In the genomic region with DNA sequence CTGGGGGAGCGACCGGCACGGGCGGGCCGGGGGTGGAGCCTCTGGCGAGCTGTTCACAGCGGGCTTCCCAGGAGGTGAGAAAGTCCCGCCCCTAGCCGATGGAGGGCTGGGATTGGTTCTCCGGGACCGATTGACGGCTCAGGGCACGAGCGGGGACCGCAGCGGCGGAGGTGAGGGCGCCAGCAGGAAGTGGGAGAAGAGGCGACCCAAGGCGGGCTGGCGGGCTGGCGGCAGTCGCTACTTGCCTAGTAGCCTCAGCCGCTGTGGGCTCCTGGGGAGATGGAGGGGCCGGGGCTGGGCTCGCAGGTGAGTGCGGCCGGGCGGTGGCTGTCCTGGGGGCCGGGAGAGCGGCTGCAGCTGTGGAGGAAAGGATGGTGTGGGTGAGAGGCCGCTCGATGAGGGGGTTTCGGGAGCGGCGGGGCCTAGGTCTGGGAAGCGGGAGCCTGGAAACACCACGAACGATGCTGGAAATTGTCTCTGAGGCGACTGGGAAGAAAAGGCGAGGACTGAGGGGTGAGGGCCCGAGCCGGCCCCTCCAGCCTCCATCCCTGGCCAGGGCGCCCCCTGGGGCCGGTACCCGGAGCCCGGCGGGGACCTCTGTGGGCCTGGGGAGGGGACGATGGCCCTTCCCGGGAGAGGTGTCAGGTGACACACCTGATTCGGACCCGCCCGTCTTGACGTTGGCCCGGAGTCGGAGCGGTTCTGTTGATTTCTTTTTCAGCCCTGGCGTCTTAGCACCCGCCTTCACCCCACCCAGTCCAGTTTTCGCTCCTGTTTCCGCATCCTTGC, we compare ENCODE assay signal across 1 cellular context.
TF ChIP-seq lines count a peak whose summit lies in the region.

A gene with protein sequence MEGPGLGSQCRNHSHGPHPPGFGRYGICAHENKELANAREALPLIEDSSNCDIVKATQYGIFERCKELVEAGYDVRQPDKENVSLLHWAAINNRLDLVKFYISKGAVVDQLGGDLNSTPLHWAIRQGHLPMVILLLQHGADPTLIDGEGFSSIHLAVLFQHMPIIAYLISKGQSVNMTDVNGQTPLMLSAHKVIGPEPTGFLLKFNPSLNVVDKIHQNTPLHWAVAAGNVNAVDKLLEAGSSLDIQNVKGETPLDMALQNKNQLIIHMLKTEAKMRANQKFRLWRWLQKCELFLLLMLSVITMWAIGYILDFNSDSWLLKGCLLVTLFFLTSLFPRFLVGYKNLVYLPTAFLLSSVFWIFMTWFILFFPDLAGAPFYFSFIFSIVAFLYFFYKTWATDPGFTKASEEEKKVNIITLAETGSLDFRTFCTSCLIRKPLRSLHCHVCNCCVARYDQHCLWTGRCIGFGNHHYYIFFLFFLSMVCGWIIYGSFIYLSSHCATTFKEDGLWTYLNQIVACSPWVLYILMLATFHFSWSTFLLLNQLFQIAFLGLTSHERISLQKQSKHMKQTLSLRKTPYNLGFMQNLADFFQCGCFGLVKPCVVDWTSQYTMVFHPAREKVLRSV (plus strand): TSS at position 198 of the 789 bp plus-strand sequence. CDS start 82 bp downstream, at position 280.

TF ChIP-seq in HepG2, 621 proteins besides CTCF, POLR2A, EP300 and RAD21 (continues in another document):
- TF ChIP-seq, protein P1, sequence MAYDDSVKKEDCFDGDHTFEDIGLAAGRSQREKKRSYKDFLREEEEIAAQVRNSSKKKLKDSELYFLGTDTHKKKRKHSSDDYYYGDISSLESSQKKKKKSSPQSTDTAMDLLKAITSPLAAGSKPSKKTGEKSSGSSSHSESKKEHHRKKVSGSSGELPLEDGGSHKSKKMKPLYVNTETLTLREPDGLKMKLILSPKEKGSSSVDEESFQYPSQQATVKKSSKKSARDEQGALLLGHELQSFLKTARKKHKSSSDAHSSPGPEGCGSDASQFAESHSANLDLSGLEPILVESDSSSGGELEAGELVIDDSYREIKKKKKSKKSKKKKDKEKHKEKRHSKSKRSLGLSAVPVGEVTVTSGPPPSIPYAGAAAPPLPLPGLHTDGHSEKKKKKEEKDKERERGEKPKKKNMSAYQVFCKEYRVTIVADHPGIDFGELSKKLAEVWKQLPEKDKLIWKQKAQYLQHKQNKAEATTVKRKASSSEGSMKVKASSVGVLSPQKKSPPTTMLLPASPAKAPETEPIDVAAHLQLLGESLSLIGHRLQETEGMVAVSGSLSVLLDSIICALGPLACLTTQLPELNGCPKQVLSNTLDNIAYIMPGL (CRISPR knock-in tag; IDR thresholded peaks at IDR 0.05; ENCODE audit: borderline replicate concordance in 1 of 2, low read depth in 1 of 2) = peak in 1 of 2 experiments; percentile 91; a peak in 2 of 4 replicates
- TF ChIP-seq, protein P2, sequence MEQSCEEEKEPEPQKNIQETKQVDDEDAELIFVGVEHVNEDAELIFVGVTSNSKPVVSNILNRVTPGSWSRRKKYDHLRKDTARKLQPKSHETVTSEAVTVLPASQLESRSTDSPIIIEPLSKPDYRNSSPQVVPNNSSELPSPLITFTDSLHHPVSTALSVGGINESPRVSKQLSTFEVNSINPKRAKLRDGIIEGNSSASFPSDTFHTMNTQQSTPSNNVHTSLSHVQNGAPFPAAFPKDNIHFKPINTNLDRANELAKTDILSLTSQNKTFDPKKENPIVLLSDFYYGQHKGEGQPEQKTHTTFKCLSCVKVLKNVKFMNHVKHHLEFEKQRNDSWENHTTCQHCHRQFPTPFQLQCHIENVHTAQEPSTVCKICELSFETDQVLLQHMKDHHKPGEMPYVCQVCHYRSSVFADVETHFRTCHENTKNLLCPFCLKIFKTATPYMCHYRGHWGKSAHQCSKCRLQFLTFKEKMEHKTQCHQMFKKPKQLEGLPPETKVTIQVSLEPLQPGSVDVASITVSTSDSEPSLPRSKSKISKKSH (CRISPR knock-in tag; IDR thresholded peaks at IDR 0.05; ENCODE audit: borderline replicate concordance) = 0 out of 2 replicates have a peak, but pooled peaks have one; percentile 35
- 0 out of 2 replicates have a peak, but pooled peaks have one; percentile 52 for TF ChIP-seq ZNF556 (CRISPR knock-in tag; IDR thresholded peaks at IDR 0.05; ENCODE audit: borderline replicate concordance)
- peak; percentile 57; the same call in 1 of the 2 replicates for TF ChIP-seq ZSCAN20 (CRISPR knock-in tag; IDR thresholded peaks at IDR 0.05; ENCODE audit: borderline replicate concordance)
- TF ChIP-seq, protein P3, sequence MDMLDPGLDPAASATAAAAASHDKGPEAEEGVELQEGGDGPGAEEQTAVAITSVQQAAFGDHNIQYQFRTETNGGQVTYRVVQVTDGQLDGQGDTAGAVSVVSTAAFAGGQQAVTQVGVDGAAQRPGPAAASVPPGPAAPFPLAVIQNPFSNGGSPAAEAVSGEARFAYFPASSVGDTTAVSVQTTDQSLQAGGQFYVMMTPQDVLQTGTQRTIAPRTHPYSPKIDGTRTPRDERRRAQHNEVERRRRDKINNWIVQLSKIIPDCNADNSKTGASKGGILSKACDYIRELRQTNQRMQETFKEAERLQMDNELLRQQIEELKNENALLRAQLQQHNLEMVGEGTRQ (IDR thresholded peaks at IDR 0.05; ENCODE audit: low read depth, low read length) = no peak
- TF ChIP-seq, protein P3 (CRISPR knock-in tag; IDR thresholded peaks at IDR 0.05; ENCODE audit: borderline replicate concordance) = peak; percentile 36; the same call in 1 of the 2 replicates
- TF ChIP-seq ZNF782 (CRISPR knock-in tag; IDR thresholded peaks at IDR 0.05; ENCODE audit: borderline replicate concordance) = peak; percentile 82
- peak; percentile 36; the same call in 1 of the 2 replicates for TF ChIP-seq SPEN (CRISPR knock-in tag; IDR thresholded peaks at IDR 0.05; ENCODE audit: low read depth)
- TF ChIP-seq IKZF4 (CRISPR knock-in tag; IDR thresholded peaks at IDR 0.05; ENCODE audit: borderline replicate concordance, low read depth, not compliant biosample characterization) = peak; percentile 76
- 0 out of 2 replicates have a peak, but pooled peaks have one; percentile 23 for TF ChIP-seq KLF11 (CRISPR knock-in tag; IDR thresholded peaks at IDR 0.05)
- no peak for TF ChIP-seq ZFP37 (CRISPR knock-in tag; IDR thresholded peaks at IDR 0.05; ENCODE audit: borderline replicate concordance)
- peak; percentile 78 for TF ChIP-seq ZNF891 (CRISPR knock-in tag; IDR thresholded peaks at IDR 0.05)
- TF ChIP-seq ZFX (CRISPR knock-in tag; IDR thresholded peaks at IDR 0.05; ENCODE audit: low read depth) = peak; percentile 90
- TF ChIP-seq, protein P4, sequence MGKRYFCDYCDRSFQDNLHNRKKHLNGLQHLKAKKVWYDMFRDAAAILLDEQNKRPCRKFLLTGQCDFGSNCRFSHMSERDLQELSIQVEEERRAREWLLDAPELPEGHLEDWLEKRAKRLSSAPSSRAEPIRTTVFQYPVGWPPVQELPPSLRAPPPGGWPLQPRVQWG (CRISPR knock-in tag; IDR thresholded peaks at IDR 0.05; ENCODE audit: borderline replicate concordance, low read depth) = no peak
- TF ChIP-seq, protein P5, sequence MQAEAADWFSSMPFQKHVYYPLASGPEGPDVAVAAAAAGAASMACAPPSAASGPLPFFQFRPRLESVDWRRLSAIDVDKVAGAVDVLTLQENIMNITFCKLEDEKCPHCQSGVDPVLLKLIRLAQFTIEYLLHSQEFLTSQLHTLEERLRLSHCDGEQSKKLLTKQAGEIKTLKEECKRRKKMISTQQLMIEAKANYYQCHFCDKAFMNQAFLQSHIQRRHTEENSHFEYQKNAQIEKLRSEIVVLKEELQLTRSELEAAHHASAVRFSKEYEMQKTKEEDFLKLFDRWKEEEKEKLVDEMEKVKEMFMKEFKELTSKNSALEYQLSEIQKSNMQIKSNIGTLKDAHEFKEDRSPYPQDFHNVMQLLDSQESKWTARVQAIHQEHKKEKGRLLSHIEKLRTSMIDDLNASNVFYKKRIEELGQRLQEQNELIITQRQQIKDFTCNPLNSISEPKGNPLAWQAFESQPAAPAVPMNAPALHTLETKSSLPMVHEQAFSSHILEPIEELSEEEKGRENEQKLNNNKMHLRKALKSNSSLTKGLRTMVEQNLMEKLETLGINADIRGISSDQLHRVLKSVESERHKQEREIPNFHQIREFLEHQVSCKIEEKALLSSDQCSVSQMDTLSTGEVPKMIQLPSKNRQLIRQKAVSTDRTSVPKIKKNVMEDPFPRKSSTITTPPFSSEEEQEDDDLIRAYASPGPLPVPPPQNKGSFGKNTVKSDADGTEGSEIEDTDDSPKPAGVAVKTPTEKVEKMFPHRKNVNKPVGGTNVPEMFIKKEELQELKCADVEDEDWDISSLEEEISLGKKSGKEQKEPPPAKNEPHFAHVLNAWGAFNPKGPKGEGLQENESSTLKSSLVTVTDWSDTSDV (CRISPR knock-in tag; IDR thresholded peaks at IDR 0.05) = 0 out of 2 replicates have a peak, but pooled peaks have one; percentile 53
- TF ChIP-seq NFE2L1 (CRISPR knock-in tag; IDR thresholded peaks at IDR 0.05; ENCODE audit: borderline replicate concordance) = no peak
- TF ChIP-seq TBX3 (IDR thresholded peaks at IDR 0.05; ENCODE audit: borderline replicate concordance) = peak; percentile 8; the same call in 1 of the 2 replicates
- TF ChIP-seq PAF1 (CRISPR knock-in tag; IDR thresholded peaks at IDR 0.05) = no peak
- TF ChIP-seq, protein P6, sequence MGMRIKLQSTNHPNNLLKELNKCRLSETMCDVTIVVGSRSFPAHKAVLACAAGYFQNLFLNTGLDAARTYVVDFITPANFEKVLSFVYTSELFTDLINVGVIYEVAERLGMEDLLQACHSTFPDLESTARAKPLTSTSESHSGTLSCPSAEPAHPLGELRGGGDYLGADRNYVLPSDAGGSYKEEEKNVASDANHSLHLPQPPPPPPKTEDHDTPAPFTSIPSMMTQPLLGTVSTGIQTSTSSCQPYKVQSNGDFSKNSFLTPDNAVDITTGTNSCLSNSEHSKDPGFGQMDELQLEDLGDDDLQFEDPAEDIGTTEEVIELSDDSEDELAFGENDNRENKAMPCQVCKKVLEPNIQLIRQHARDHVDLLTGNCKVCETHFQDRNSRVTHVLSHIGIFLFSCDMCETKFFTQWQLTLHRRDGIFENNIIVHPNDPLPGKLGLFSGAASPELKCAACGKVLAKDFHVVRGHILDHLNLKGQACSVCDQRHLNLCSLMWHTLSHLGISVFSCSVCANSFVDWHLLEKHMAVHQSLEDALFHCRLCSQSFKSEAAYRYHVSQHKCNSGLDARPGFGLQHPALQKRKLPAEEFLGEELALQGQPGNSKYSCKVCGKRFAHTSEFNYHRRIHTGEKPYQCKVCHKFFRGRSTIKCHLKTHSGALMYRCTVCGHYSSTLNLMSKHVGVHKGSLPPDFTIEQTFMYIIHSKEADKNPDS (CRISPR knock-in tag; IDR thresholded peaks at IDR 0.05) = no peak
- peak; percentile 38; the same call in 1 of the 2 replicates for TF ChIP-seq IRF2 (CRISPR knock-in tag; IDR thresholded peaks at IDR 0.05)
- TF ChIP-seq, protein P7, sequence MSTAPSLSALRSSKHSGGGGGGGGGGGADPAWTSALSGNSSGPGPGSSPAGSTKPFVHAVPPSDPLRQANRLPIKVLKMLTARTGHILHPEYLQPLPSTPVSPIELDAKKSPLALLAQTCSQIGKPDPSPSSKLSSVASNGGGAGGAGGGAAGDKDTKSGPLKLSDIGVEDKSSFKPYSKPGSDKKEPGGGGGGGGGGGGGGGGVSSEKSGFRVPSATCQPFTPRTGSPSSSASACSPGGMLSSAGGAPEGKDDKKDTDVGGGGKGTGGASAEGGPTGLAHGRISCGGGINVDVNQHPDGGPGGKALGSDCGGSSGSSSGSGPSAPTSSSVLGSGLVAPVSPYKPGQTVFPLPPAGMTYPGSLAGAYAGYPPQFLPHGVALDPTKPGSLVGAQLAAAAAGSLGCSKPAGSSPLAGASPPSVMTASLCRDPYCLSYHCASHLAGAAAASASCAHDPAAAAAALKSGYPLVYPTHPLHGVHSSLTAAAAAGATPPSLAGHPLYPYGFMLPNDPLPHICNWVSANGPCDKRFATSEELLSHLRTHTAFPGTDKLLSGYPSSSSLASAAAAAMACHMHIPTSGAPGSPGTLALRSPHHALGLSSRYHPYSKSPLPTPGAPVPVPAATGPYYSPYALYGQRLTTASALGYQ (CRISPR knock-in tag; IDR thresholded peaks at IDR 0.05) = peak; percentile 45; the same call in 1 of the 2 replicates
- TF ChIP-seq, protein P8, sequence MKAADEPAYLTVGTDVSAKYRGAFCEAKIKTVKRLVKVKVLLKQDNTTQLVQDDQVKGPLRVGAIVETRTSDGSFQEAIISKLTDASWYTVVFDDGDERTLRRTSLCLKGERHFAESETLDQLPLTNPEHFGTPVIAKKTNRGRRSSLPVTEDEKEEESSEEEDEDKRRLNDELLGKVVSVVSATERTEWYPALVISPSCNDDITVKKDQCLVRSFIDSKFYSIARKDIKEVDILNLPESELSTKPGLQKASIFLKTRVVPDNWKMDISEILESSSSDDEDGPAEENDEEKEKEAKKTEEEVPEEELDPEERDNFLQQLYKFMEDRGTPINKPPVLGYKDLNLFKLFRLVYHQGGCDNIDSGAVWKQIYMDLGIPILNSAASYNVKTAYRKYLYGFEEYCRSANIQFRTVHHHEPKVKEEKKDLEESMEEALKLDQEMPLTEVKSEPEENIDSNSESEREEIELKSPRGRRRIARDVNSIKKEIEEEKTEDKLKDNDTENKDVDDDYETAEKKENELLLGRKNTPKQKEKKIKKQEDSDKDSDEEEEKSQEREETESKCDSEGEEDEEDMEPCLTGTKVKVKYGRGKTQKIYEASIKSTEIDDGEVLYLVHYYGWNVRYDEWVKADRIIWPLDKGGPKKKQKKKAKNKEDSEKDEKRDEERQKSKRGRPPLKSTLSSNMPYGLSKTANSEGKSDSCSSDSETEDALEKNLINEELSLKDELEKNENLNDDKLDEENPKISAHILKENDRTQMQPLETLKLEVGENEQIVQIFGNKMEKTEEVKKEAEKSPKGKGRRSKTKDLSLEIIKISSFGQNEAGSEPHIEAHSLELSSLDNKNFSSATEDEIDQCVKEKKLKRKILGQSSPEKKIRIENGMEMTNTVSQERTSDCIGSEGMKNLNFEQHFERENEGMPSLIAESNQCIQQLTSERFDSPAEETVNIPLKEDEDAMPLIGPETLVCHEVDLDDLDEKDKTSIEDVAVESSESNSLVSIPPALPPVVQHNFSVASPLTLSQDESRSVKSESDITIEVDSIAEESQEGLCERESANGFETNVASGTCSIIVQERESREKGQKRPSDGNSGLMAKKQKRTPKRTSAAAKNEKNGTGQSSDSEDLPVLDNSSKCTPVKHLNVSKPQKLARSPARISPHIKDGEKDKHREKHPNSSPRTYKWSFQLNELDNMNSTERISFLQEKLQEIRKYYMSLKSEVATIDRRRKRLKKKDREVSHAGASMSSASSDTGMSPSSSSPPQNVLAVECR (CRISPR knock-in tag; IDR thresholded peaks at IDR 0.05; ENCODE audit: borderline replicate concordance) = peak; percentile 69
- TF ChIP-seq KMT2B (CRISPR knock-in tag; IDR thresholded peaks at IDR 0.05) = peak; percentile 67
- peak; percentile 85 for TF ChIP-seq ZNF543 (CRISPR knock-in tag; IDR thresholded peaks at IDR 0.05)
- peak; percentile 22; the same call in 1 of the 2 replicates for TF ChIP-seq SP5 (CRISPR knock-in tag; IDR thresholded peaks at IDR 0.05; ENCODE audit: borderline replicate concordance, low read depth)
- 0 out of 2 replicates have a peak, but pooled peaks have one; percentile 63 for TF ChIP-seq RARG (CRISPR knock-in tag; IDR thresholded peaks at IDR 0.05; ENCODE audit: low read depth)
- 0 out of 2 replicates have a peak, but pooled peaks have one; percentile 34 for TF ChIP-seq ZNF34 (CRISPR knock-in tag; IDR thresholded peaks at IDR 0.05; ENCODE audit: borderline replicate concordance)
- no peak for TF ChIP-seq GPN1 (CRISPR knock-in tag; IDR thresholded peaks at IDR 0.05; ENCODE audit: borderline replicate concordance)
